Comparison of ENCODE assay signal across 24 cellular contexts in genomic region chr3:130828931-130829574, GRCh38.
"Had no signal": no experiment of that assay in that cellular context is flagged by ENCODE, and none has a peak within 500 bp of the region (broad histone marks: within the 10 kb centered on the region; RNA-seq: fewer than 3 reads in every experiment).

No MANE protein-coding gene starts in this region.

- H3K4me1 ChIP-seq: breast epithelium had no signal

- H3K36me3 ChIP-seq: breast epithelium, MG63 had no signal

- H3K4me3 ChIP-seq: breast epithelium, MG63 had no signal

- H3K27me3 ChIP-seq: breast epithelium had no signal

- ATAC-seq: activated CD8-positive, alpha-beta memory T cell treated with anti-CD3 and anti-CD28 coated beads, Interleukin-2, amount 10 ng/mL, durations not matched to agents 7 days and 5 days; PC-3 had no signal

- H3K9me3 ChIP-seq: breast epithelium, MG63 had no signal

- H3K27ac ChIP-seq: breast epithelium had no signal

- DNase-seq: activated B cell treated with CpG ODN at 0.5 μM for 24 hours; activated CD4-positive, alpha-beta T cell treated with anti-CD3 and anti-CD28 coated beads for 1 hour; activated CD4-positive, alpha-beta T cell treated with anti-CD3 and anti-CD28 coated beads, Interleukin-2, amount 10 ng/mL, durations not matched to agents 24 days and 14 days; activated CD4-positive, alpha-beta T cell treated with anti-CD3 and anti-CD28 coated beads, Interleukin-2, amount 50 U/mL, for 48 hours; activated CD8-positive, alpha-beta memory T cell treated with anti-CD3 and anti-CD28 coated beads, Interleukin-2, amount 10 ng/mL, durations not matched to agents 7 days and 5 days; activated effector memory CD4-positive, alpha-beta T cell treated with Interleukin-2 at 50 U/mL for 16 hours; activated naive CD4-positive, alpha-beta T cell; activated T-cell treated with anti-CD3 and anti-CD28 coated beads, Interleukin-2, amount 50 U/mL, for 24 hours; aorta; central memory CD4-positive, alpha-beta T cell; MG63; MV-4-11; NCI-H1417 treated with DMSO at 0.1 percent for 48 hours; NCI-H1694; NCI-H2029; NCI-H2107; NCI-H510A treated with DMSO at 0.1 percent for 48 hours; NCI-H69; PC-3; SHP77 treated with DMSO at 0.1 percent for 48 hours had no signal

- H3K9me3 Mint-ChIP-seq: activated B cell treated with CpG ODN at 0.5 μM for 24 hours; activated CD4-positive, alpha-beta T cell treated with anti-CD3 and anti-CD28 coated beads, Interleukin-2, amount 10 ng/mL, durations not matched to agents 24 days and 14 days; activated naive CD4-positive, alpha-beta T cell treated with anti-CD3 and anti-CD28 coated beads, Interleukin-2, amount 50 U/mL, for 24 hours; activated T-cell treated with anti-CD3 and anti-CD28 coated beads, Interleukin-2, amount 50 U/mL, for 24 hours; activated T-helper 1 cell treated with anti-CD3 and anti-CD28 coated beads, Interleukin-12 subunit alpha, Interleukin-12 subunit beta, Interleukin-2, Interleukin-4 antibody, amounts not matched to agents 30 ng/mL and 10 ng/mL and 1 ng/mL, durations not matched to agents 14 hours and 24 hours and 36 hours; T-helper 1 cell treated with Interleukin-12 subunit alpha and Interleukin-12 subunit beta and Interleukin-4 antibody, amounts not matched to agents 30 μg/mL and 1 μg/mL, for 36 hours had no signal

- H3K4me3 Mint-ChIP-seq: activated B cell treated with CpG ODN at 0.5 μM for 24 hours; activated CD4-positive, alpha-beta T cell treated with anti-CD3 and anti-CD28 coated beads, Interleukin-2, amount 10 ng/mL, durations not matched to agents 24 days and 14 days; activated CD8-positive, alpha-beta memory T cell treated with anti-CD3 and anti-CD28 coated beads, Interleukin-2, amount 10 ng/mL, durations not matched to agents 7 days and 5 days; activated naive CD4-positive, alpha-beta T cell treated with anti-CD3 and anti-CD28 coated beads, Interleukin-2, amount 50 U/mL, for 24 hours; activated T-cell treated with anti-CD3 and anti-CD28 coated beads, Interleukin-2, amount 50 U/mL, for 24 hours; activated T-helper 1 cell treated with anti-CD3 and anti-CD28 coated beads, Interleukin-12 subunit alpha, Interleukin-12 subunit beta, Interleukin-2, Interleukin-4 antibody, amounts not matched to agents 30 ng/mL and 10 ng/mL and 1 ng/mL, durations not matched to agents 14 hours and 24 hours and 36 hours; T-helper 1 cell treated with Interleukin-12 subunit alpha and Interleukin-12 subunit beta and Interleukin-4 antibody, amounts not matched to agents 30 μg/mL and 1 μg/mL, for 36 hours had no signal

- H3K27ac Mint-ChIP-seq: activated B cell treated with CpG ODN at 0.5 μM for 24 hours; activated CD4-positive, alpha-beta T cell treated with anti-CD3 and anti-CD28 coated beads, Interleukin-2, amount 10 ng/mL, durations not matched to agents 24 days and 14 days; activated CD8-positive, alpha-beta memory T cell treated with anti-CD3 and anti-CD28 coated beads, Interleukin-2, amount 10 ng/mL, durations not matched to agents 7 days and 5 days; activated naive CD4-positive, alpha-beta T cell treated with anti-CD3 and anti-CD28 coated beads, Interleukin-2, amount 50 U/mL, for 24 hours; activated T-cell treated with anti-CD3 and anti-CD28 coated beads, Interleukin-2, amount 50 U/mL, for 24 hours; activated T-helper 1 cell treated with anti-CD3 and anti-CD28 coated beads, Interleukin-12 subunit alpha, Interleukin-12 subunit beta, Interleukin-2, Interleukin-4 antibody, amounts not matched to agents 30 ng/mL and 10 ng/mL and 1 ng/mL, durations not matched to agents 14 hours and 24 hours and 36 hours; T-helper 1 cell treated with Interleukin-12 subunit alpha and Interleukin-12 subunit beta and Interleukin-4 antibody, amounts not matched to agents 30 μg/mL and 1 μg/mL, for 36 hours had no signal

- H3K36me3 Mint-ChIP-seq: activated CD8-positive, alpha-beta memory T cell treated with anti-CD3 and anti-CD28 coated beads, Interleukin-2, amount 10 ng/mL, durations not matched to agents 7 days and 5 days; activated naive CD4-positive, alpha-beta T cell treated with anti-CD3 and anti-CD28 coated beads, Interleukin-2, amount 50 U/mL, for 24 hours had no signal

- H3K4me1 Mint-ChIP-seq: activated B cell treated with CpG ODN at 0.5 μM for 24 hours; activated CD4-positive, alpha-beta T cell treated with anti-CD3 and anti-CD28 coated beads, Interleukin-2, amount 10 ng/mL, durations not matched to agents 24 days and 14 days; activated CD8-positive, alpha-beta memory T cell treated with anti-CD3 and anti-CD28 coated beads, Interleukin-2, amount 10 ng/mL, durations not matched to agents 7 days and 5 days; activated naive CD4-positive, alpha-beta T cell treated with anti-CD3 and anti-CD28 coated beads, Interleukin-2, amount 50 U/mL, for 24 hours had no signal
